ENCODE assay signal across 20 cellular contexts in genomic region chr4:115332078-115332477, GRCh38.
"Had no signal": no experiment of that assay in that cellular context is flagged by ENCODE, and none has a peak within 500 bp of the region (broad histone marks: within the 10 kb centered on the region; RNA-seq: fewer than 3 reads in every experiment).

No MANE protein-coding gene starts in this region.

- DNase-seq: activated B cell treated with CpG ODN at 0.5 μM for 24 hours; activated CD4-positive, alpha-beta T cell treated with anti-CD3 and anti-CD28 coated beads for 36 hours; activated CD4-positive, alpha-beta T cell treated with anti-CD3 and anti-CD28 coated beads, Interleukin-2, amount 50 U/mL, for 4 hours; activated CD8-positive, alpha-beta memory T cell treated with anti-CD3 and anti-CD28 coated beads, Interleukin-2, amount 50 U/mL, for 48 hours; activated naive CD4-positive, alpha-beta T cell treated with Interleukin-2 at 50 U/mL for 16 hours; activated naive CD8-positive, alpha-beta T cell treated with anti-CD3 and anti-CD28 coated beads for 36 hours; activated T-cell treated with anti-CD3 and anti-CD28 coated beads, Interleukin-2, amount 50 U/mL, for 48 hours; central memory CD4-positive, alpha-beta T cell; effector memory CD4-positive, alpha-beta T cell; foreskin keratinocyte; kidney; lower lobe of right lung; naive B cell; posterior cingulate gyrus; right lobe of liver; stimulated activated CD4-positive, alpha-beta T cell treated with anti-CD3 and anti-CD28 coated beads, Interleukin-1b, Interleukin-23, amount 100 ng/mL, for 48 hours; stimulated activated naive CD8-positive, alpha-beta T cell treated with anti-CD3 and anti-CD28 coated beads, Interleukin-15, amount 100 ng/mL, for 72 hours; tibial artery had no signal

- H3K27ac ChIP-seq: foreskin keratinocyte, lower lobe of right lung, right lobe of liver, skin epidermis, tibial artery had no signal

- H3K4me1 ChIP-seq: foreskin keratinocyte, lower lobe of right lung, right lobe of liver, tibial artery had no signal

- ATAC-seq: activated CD4-positive, alpha-beta T cell treated with anti-CD3 and anti-CD28 coated beads for 36 hours; foreskin keratinocyte; left lobe of liver; lower lobe of right lung; right lobe of liver; stimulated activated naive CD8-positive, alpha-beta T cell treated with anti-CD3 and anti-CD28 coated beads, Interleukin-15, amount 100 ng/mL, for 72 hours had no signal

- H3K36me3 ChIP-seq: lower lobe of right lung, right lobe of liver, tibial artery had no signal

- H3K27me3 ChIP-seq: foreskin keratinocyte, right lobe of liver, tibial artery had no signal

- H3K4me3 ChIP-seq: lower lobe of right lung, right lobe of liver, skin epidermis, tibial artery had no signal
